Comparison of ENCODE assay signal across 1 cellular context in the genomic region with DNA sequence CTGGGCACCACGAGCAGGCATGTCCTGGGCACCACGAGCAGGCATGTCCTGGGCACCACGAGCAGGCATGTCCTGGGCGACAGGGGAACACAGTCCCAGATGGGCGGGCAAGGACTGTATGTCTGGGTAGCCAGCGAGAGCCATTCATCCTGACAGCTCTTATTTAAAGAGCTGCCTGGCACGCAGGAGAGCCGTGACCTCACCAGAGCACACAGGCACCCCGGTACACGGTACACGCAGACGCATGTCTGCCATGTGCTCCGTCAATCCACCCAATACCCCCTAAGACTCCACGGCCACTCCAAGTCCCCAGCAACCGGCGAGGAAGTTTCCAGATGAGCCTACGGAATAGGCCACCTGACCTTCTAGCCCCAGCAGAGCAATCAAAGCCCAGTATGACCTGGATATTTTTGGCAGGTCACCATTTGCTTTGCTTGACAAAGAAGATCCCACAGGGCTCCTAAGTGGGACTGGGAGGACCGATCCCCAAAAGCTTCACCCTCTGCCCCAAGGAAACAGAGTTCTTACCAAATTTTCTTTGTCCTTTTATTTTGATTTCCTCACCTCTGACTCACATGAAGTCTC.
TF ChIP-seq lines count a peak whose summit lies in the region.

No MANE protein-coding gene starts in this region.

TF ChIP-seq in WTC11, 78 proteins besides CTCF, POLR2A, EP300 and RAD21 (continued from another document):
- TF ChIP-seq ZNF425 (CRISPR knock-in tag; conservative IDR thresholded peaks at IDR 0.05) (no peak), RORB (CRISPR knock-in tag; IDR thresholded peaks at IDR 0.05) (no peak), TP53 (CRISPR knock-in tag; IDR thresholded peaks at IDR 0.05) (no peak), NR2C2 (CRISPR knock-in tag; IDR thresholded peaks at IDR 0.05) (no peak)
- TF ChIP-seq, protein P1, sequence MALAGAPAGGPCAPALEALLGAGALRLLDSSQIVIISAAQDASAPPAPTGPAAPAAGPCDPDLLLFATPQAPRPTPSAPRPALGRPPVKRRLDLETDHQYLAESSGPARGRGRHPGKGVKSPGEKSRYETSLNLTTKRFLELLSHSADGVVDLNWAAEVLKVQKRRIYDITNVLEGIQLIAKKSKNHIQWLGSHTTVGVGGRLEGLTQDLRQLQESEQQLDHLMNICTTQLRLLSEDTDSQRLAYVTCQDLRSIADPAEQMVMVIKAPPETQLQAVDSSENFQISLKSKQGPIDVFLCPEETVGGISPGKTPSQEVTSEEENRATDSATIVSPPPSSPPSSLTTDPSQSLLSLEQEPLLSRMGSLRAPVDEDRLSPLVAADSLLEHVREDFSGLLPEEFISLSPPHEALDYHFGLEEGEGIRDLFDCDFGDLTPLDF (CRISPR knock-in tag; IDR thresholded peaks at IDR 0.05), result no peak
- TF ChIP-seq, protein P2, sequence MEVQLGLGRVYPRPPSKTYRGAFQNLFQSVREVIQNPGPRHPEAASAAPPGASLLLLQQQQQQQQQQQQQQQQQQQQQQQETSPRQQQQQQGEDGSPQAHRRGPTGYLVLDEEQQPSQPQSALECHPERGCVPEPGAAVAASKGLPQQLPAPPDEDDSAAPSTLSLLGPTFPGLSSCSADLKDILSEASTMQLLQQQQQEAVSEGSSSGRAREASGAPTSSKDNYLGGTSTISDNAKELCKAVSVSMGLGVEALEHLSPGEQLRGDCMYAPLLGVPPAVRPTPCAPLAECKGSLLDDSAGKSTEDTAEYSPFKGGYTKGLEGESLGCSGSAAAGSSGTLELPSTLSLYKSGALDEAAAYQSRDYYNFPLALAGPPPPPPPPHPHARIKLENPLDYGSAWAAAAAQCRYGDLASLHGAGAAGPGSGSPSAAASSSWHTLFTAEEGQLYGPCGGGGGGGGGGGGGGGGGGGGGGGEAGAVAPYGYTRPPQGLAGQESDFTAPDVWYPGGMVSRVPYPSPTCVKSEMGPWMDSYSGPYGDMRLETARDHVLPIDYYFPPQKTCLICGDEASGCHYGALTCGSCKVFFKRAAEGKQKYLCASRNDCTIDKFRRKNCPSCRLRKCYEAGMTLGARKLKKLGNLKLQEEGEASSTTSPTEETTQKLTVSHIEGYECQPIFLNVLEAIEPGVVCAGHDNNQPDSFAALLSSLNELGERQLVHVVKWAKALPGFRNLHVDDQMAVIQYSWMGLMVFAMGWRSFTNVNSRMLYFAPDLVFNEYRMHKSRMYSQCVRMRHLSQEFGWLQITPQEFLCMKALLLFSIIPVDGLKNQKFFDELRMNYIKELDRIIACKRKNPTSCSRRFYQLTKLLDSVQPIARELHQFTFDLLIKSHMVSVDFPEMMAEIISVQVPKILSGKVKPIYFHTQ (CRISPR knock-in tag; IDR thresholded peaks at IDR 0.05), result no peak
TF ChIP-seq in WTC11: peak in this region for 0.
